Comparison of ENCODE assay signal across 27 cellular contexts in the genomic region with DNA sequence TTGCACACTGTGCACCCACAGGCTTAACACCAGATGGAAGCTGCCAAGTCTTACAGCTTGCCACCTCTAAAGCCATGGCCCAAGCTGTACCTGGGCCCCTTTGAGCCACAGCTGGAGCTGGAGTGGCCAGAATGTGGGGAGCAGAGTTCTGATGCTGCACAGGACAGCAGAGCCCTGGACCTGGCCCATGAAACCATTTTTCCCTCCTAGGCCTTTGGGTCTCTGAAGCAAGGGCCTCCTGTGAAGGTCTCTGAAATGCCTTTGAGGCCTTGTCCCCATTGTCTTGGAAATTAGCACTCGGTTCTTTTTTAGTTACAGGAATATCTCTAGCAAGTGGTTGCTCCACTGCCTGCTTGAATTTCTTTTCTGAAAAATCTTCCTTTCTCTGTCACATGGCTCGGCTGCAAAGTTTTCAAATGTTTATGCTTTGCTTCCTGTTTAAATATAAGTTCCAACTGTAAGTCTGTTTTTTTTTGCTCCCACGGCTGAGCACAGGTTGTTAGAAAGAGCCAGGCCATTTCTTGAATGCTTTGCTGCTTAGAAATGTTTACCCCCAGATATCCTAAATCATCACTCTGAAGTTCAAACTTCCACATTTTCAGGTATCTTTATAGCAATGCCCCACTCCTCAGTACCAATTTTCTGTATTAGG.
"Had no signal": no experiment of that assay in that cellular context is flagged by ENCODE, and none has a peak within 500 bp of the region (broad histone marks: within the 10 kb centered on the region; RNA-seq: fewer than 3 reads in every experiment).

No MANE protein-coding gene starts in this region.

- H3K36me3 ChIP-seq: ascending aorta, SJSA1 had no signal

- H3K4me3 ChIP-seq: ascending aorta, body of pancreas, K562, SJSA1 had no signal

- H3K9me3 ChIP-seq: body of pancreas, SJSA1 had no signal

- H3K36me3 Mint-ChIP-seq: activated naive CD4-positive, alpha-beta T cell treated with anti-CD3 and anti-CD28 coated beads, Interleukin-2, amount 50 U/mL, for 24 hours had no signal

- H3K4me1 Mint-ChIP-seq: activated naive CD4-positive, alpha-beta T cell treated with anti-CD3 and anti-CD28 coated beads, Interleukin-2, amount 50 U/mL, for 24 hours had no signal

- H3K27ac Mint-ChIP-seq: activated CD8-positive, alpha-beta T cell treated with anti-CD3 and anti-CD28 coated beads, Interleukin-2, amount 10 ng/mL, durations not matched to agents 7 days and 5 days; activated naive CD4-positive, alpha-beta T cell treated with anti-CD3 and anti-CD28 coated beads, Interleukin-2, amount 50 U/mL, for 24 hours; T-helper 2 cell treated with Interferon-gamma antibody and Interleukin-4, amounts not matched to agents 5 μg/mL and 100 μg/mL, for 36 hours had no signal

- H3K27me3 ChIP-seq: ascending aorta, body of pancreas, SJSA1 had no signal

- H3K27ac ChIP-seq: ascending aorta, body of pancreas, SJSA1 had no signal

- H3K4me3 Mint-ChIP-seq: activated CD8-positive, alpha-beta T cell treated with anti-CD3 and anti-CD28 coated beads, Interleukin-2, amount 10 ng/mL, durations not matched to agents 7 days and 5 days; activated naive CD4-positive, alpha-beta T cell treated with anti-CD3 and anti-CD28 coated beads, Interleukin-2, amount 50 U/mL, for 24 hours; T-helper 2 cell treated with Interferon-gamma antibody and Interleukin-4, amounts not matched to agents 5 μg/mL and 100 μg/mL, for 36 hours had no signal

- H3K4me1 ChIP-seq: body of pancreas, SJSA1 had no signal

- DNase-seq: activated CD4-positive, alpha-beta T cell treated with anti-CD3 and anti-CD28 coated beads for 48 hours; activated CD4-positive, alpha-beta T cell treated with anti-CD3 and anti-CD28 coated beads, Interleukin-2, amount 50 U/mL, for 4 hours; activated CD4-positive, CD25-positive, alpha-beta regulatory T cell treated with anti-CD3 and anti-CD28 coated beads, Interleukin-2, amount 50 U/mL, for 72 hours; activated CD8-positive, alpha-beta memory T cell treated with anti-CD3 and anti-CD28 coated beads, Interleukin-2, amount 50 U/mL, for 48 hours; activated CD8-positive, alpha-beta T cell treated with anti-CD3 and anti-CD28 coated beads, Interleukin-2, amount 10 ng/mL, durations not matched to agents 7 days and 5 days; activated T-cell treated with anti-CD3 and anti-CD28 coated beads, Interleukin-2, amount 50 U/mL, for 1 hour; amniotic stem cell; body of pancreas; central memory CD4-positive, alpha-beta T cell; Kasumi-1; NCI-H1048; NCI-H146; NCI-H187 treated with DMSO at 0.1 percent for 48 hours; NCI-H2107; NCI-H2171 treated with DMSO at 0.1 percent for 48 hours; NCI-H345; NCI-H510A; NCI-H69; NK-92 treated with Interleukin-12 subunit alpha and Interleukin-12 subunit beta, amount 100 ng/mL, for 24 hours; PC-3; SHP77; SW 1271 had no signal

- H3K9me3 Mint-ChIP-seq: T-helper 2 cell treated with Interferon-gamma antibody and Interleukin-4, amounts not matched to agents 5 μg/mL and 100 μg/mL, for 36 hours had no signal
